In genomic region chr3:52794612-52795099, GRCh38 we compare ENCODE assay signal across 1 cellular context.
TF ChIP-seq lines count a peak whose summit lies in the region.

TSS of gene ITIH3 (plus strand) at chr3:52794796. CDS start at chr3:52794804, 8 bp downstream.

TF ChIP-seq in HepG2, 621 proteins besides CTCF, POLR2A, EP300 and RAD21 (continued from another document and continues in another):
- TF ChIP-seq LRRFIP1 (CRISPR knock-in tag; conservative IDR thresholded peaks at IDR 0.05) (no peak), ZNF263 (CRISPR knock-in tag; IDR thresholded peaks at IDR 0.05) (no peak), UBTF (CRISPR knock-in tag; IDR thresholded peaks at IDR 0.05) (0 out of 2 replicates have a peak, but pooled peaks have one; percentile 22), ZSCAN12 (CRISPR knock-in tag; IDR thresholded peaks at IDR 0.05) (no peak), MBNL3 (CRISPR knock-in tag; conservative IDR thresholded peaks at IDR 0.05) (no peak), CHD2 (IDR thresholded peaks at IDR 0.05; ENCODE audit: low read depth, low read length) (no peak), REL (CRISPR knock-in tag; conservative IDR thresholded peaks at IDR 0.05) (no peak), NAIF1 (CRISPR knock-in tag; IDR thresholded peaks at IDR 0.05; ENCODE audit: borderline replicate concordance) (no peak), CREB1 (IDR thresholded peaks at IDR 0.05) (no peak), CREB1 (CRISPR knock-in tag; IDR thresholded peaks at IDR 0.05) (no peak), ZNF780A (CRISPR knock-in tag; IDR thresholded peaks at IDR 0.05) (no peak), NRL (CRISPR knock-in tag; IDR thresholded peaks at IDR 0.05; ENCODE audit: borderline replicate concordance) (peak; percentile 30; the same call in 1 of the 2 replicates), FOSL2 (CRISPR knock-in tag; IDR thresholded peaks at IDR 0.05) (peak; percentile 43), ZNF564 (CRISPR knock-in tag; IDR thresholded peaks at IDR 0.05) (no peak), ZNF619 (CRISPR knock-in tag; IDR thresholded peaks at IDR 0.05) (no peak), SP5 (CRISPR knock-in tag; IDR thresholded peaks at IDR 0.05; ENCODE audit: borderline replicate concordance, low read depth) (peak; percentile 91), IKZF5 (CRISPR knock-in tag; IDR thresholded peaks at IDR 0.05) (0 out of 2 replicates have a peak, but pooled peaks have one; percentile 38), KLF12 (CRISPR knock-in tag; IDR thresholded peaks at IDR 0.05; ENCODE audit: borderline replicate concordance) (no peak), ZFP36L2 (CRISPR knock-in tag; IDR thresholded peaks at IDR 0.05) (no peak), ZNF205 (CRISPR knock-in tag; IDR thresholded peaks at IDR 0.05) (no peak), CREM (IDR thresholded peaks at IDR 0.05) (peak; percentile 53; the same call in 1 of the 2 replicates), CREM (CRISPR knock-in tag; IDR thresholded peaks at IDR 0.05) (no peak), ZNF652 (CRISPR knock-in tag; IDR thresholded peaks at IDR 0.05; ENCODE audit: borderline replicate concordance, low read depth) (no peak), ZNF30 (CRISPR knock-in tag; IDR thresholded peaks at IDR 0.05) (no peak), ZNF777 (CRISPR knock-in tag; IDR thresholded peaks at IDR 0.05) (no peak), ZBTB44 (CRISPR knock-in tag; IDR thresholded peaks at IDR 0.05) (no peak), ZNF138 (CRISPR knock-in tag; IDR thresholded peaks at IDR 0.05; ENCODE audit: low read depth) (peak; percentile 73; the same call in 1 of the 2 replicates), ARID3A (IDR thresholded peaks at IDR 0.05; ENCODE audit: low read depth, low read length) (no peak), ZNF572 (CRISPR knock-in tag; IDR thresholded peaks at IDR 0.05) (0 out of 2 replicates have a peak, but pooled peaks have one; percentile 37), MLX (CRISPR knock-in tag; IDR thresholded peaks at IDR 0.05) (no peak), MED1 (CRISPR knock-in tag; IDR thresholded peaks at IDR 0.05) (peak; percentile 78), CENPBD1 (CRISPR knock-in tag; IDR thresholded peaks at IDR 0.05; ENCODE audit: borderline replicate concordance, low read depth) (no peak), SOX5 (CRISPR knock-in tag; IDR thresholded peaks at IDR 0.05; ENCODE audit: borderline replicate concordance) (peak; percentile 31; the same call in 1 of the 2 replicates), MIER3 (CRISPR knock-in tag; IDR thresholded peaks at IDR 0.05; ENCODE audit: borderline replicate concordance) (no peak; the same call in 1 of the 2 replicates), MAZ (IDR thresholded peaks at IDR 0.05; ENCODE audit: borderline replicate concordance, low read depth, low read length) (peak; percentile 67; the same call in 1 of the 2 replicates), MAZ (CRISPR knock-in tag; IDR thresholded peaks at IDR 0.05; ENCODE audit: low read depth) (no peak), PRMT3 (CRISPR knock-in tag; IDR thresholded peaks at IDR 0.05; ENCODE audit: borderline replicate concordance, low read depth) (no peak), KAT2B (IDR thresholded peaks at IDR 0.05; ENCODE audit: borderline replicate concordance, low read depth, low read length) (no peak), STAG1 (CRISPR knock-in tag; IDR thresholded peaks at IDR 0.05) (0 out of 2 replicates have a peak, but pooled peaks have one; percentile 23), CHD4 (IDR thresholded peaks at IDR 0.05; ENCODE audit: borderline replicate concordance, low read length) (peak; percentile 32; the same call in 1 of the 2 replicates), ZNF562 (CRISPR knock-in tag; IDR thresholded peaks at IDR 0.05; ENCODE audit: borderline replicate concordance) (no peak), SKIL (CRISPR knock-in tag; IDR thresholded peaks at IDR 0.05; ENCODE audit: borderline replicate concordance) (peak; percentile 45), ARID2 (CRISPR knock-in tag; IDR thresholded peaks at IDR 0.05; ENCODE audit: borderline replicate concordance) (no peak), EEA1 (CRISPR knock-in tag; IDR thresholded peaks at IDR 0.05; ENCODE audit: borderline replicate concordance) (peak; percentile 67; the same call in 1 of the 2 replicates), ZNF549 (CRISPR knock-in tag; IDR thresholded peaks at IDR 0.05) (no peak), ZNF17 (CRISPR knock-in tag; IDR thresholded peaks at IDR 0.05) (no peak), KLF9 (CRISPR knock-in tag; IDR thresholded peaks at IDR 0.05; ENCODE audit: low read depth) (no peak), NFE2 (CRISPR knock-in tag; IDR thresholded peaks at IDR 0.05) (no peak), PCBP2 (optimal IDR thresholded peaks at IDR 0.05; ENCODE audit: low read depth, low read length, poor library complexity, severe bottlenecking) (no peak), KLF15 (CRISPR knock-in tag; IDR thresholded peaks at IDR 0.05; ENCODE audit: borderline replicate concordance) (no peak), ZFP91 (CRISPR knock-in tag; IDR thresholded peaks at IDR 0.05; ENCODE audit: borderline replicate concordance) (no peak)
